Comparison of ENCODE assay signal across 19 cellular contexts in genomic region chr10:28120795-28121194, GRCh38.
"Had no signal": no experiment of that assay in that cellular context is flagged by ENCODE, and none has a peak within 500 bp of the region (broad histone marks: within the 10 kb centered on the region; RNA-seq: fewer than 3 reads in every experiment).

No MANE protein-coding gene starts in this region.

- DNase-seq: activated B cell treated with CpG ODN at 0.5 μM for 24 hours; activated CD4-positive, alpha-beta T cell treated with anti-CD3 and anti-CD28 coated beads, Interleukin-2, amount 50 U/mL, for 1 hour; activated gamma-delta T cell treated with Interleukin-2 at 50 U/mL for 16 hours; activated T-cell treated with anti-CD3 and anti-CD28 coated beads, Interleukin-2, amount 50 U/mL, for 48 hours; central memory CD4-positive, alpha-beta T cell; effector memory CD8-positive, alpha-beta T cell; hypothalamus; kidney glomerular epithelial cell; lower lobe of right lung; naive thymus-derived CD4-positive, alpha-beta T cell; right cardiac atrium; spleen; stimulated activated CD4-positive, alpha-beta T cell treated with anti-CD3 and anti-CD28 coated beads, Interleukin-1b, Interleukin-23, amount 100 ng/mL, for 48 hours; T-helper 17 cell; testis; upper lobe of right lung had no signal

- H3K27ac Mint-ChIP-seq: activated B cell treated with CpG ODN at 0.5 μM for 24 hours; dendritic cell treated with granulocyte-macrophage colony-stimulating factor and Interleukin-4, amounts not matched to agents 40 ng/mL and 50 ng/mL, for 4 days; naive thymus-derived CD4-positive, alpha-beta T cell; progenitor cell of endocrine pancreas; T-helper 17 cell had no signal

- H3K4me3 Mint-ChIP-seq: activated B cell treated with CpG ODN at 0.5 μM for 24 hours; dendritic cell treated with granulocyte-macrophage colony-stimulating factor and Interleukin-4, amounts not matched to agents 40 ng/mL and 50 ng/mL, for 4 days; effector memory CD8-positive, alpha-beta T cell; naive thymus-derived CD4-positive, alpha-beta T cell; stimulated activated naive CD8-positive, alpha-beta T cell treated with anti-CD3 and anti-CD28 coated beads, Interleukin-15, Interleukin-2, amounts not matched to agents 100 ng/mL and 50 ng/mL, for 24 hours; T-helper 17 cell had no signal

- ATAC-seq: effector memory CD8-positive, alpha-beta T cell; lower lobe of right lung; naive thymus-derived CD4-positive, alpha-beta T cell; right cardiac atrium; T-helper 17 cell; upper lobe of right lung had no signal

- H3K27me3 Mint-ChIP-seq: activated B cell treated with CpG ODN at 0.5 μM for 24 hours; dendritic cell treated with granulocyte-macrophage colony-stimulating factor and Interleukin-4, amounts not matched to agents 40 ng/mL and 50 ng/mL, for 4 days; effector memory CD8-positive, alpha-beta T cell; naive thymus-derived CD4-positive, alpha-beta T cell; progenitor cell of endocrine pancreas; stimulated activated naive CD8-positive, alpha-beta T cell treated with anti-CD3 and anti-CD28 coated beads, Interleukin-15, Interleukin-2, amounts not matched to agents 100 ng/mL and 50 ng/mL, for 24 hours; T-helper 17 cell had no signal

- H3K4me3 ChIP-seq: lower lobe of right lung, spleen, testis, upper lobe of right lung had no signal

- H3K36me3 ChIP-seq: upper lobe of right lung had no signal

- H3K9me3 ChIP-seq: lower lobe of right lung, spleen, testis, upper lobe of right lung had no signal

- H3K27ac ChIP-seq: lower lobe of right lung, spleen, testis, upper lobe of right lung had no signal

- H3K4me1 ChIP-seq: spleen, testis, upper lobe of right lung had no signal

- H3K9me3 Mint-ChIP-seq: activated B cell treated with CpG ODN at 0.5 μM for 24 hours; dendritic cell treated with granulocyte-macrophage colony-stimulating factor and Interleukin-4, amounts not matched to agents 40 ng/mL and 50 ng/mL, for 4 days; effector memory CD8-positive, alpha-beta T cell; naive thymus-derived CD4-positive, alpha-beta T cell; stimulated activated naive CD8-positive, alpha-beta T cell treated with anti-CD3 and anti-CD28 coated beads, Interleukin-15, Interleukin-2, amounts not matched to agents 100 ng/mL and 50 ng/mL, for 24 hours had no signal

- H3K27me3 ChIP-seq: spleen, testis, upper lobe of right lung had no signal

- H3K4me1 Mint-ChIP-seq: activated B cell treated with CpG ODN at 0.5 μM for 24 hours had no signal
